Comparison of ENCODE assay signal across 10 cellular contexts in genomic region chr3:122305818-122306621, GRCh38. TPM values are rescaled to one million over a fixed set of nuclear protein-coding genes. Genes with fewer than 3 reads are reported as not detected.
DNase-seq lines count a peak whose midpoint lies in the region; ATAC-seq lines count a peak whose summit lies in the region.
"Had no signal": no experiment of that assay in that cellular context is flagged by ENCODE, and none has a peak within 500 bp of the region (broad histone marks: within the 10 kb centered on the region; RNA-seq: fewer than 3 reads in every experiment).

No MANE protein-coding gene starts in this region.

- DNase-seq in Caki2 (ENCODE audit: low read depth) = peak; percentile 45
- peak; percentile 63 for DNase-seq in OCI-M1 (lab: John Stamatoyannopoulos, UW)
- peak; percentile 31 for DNase-seq in iPS-NIHi11 (ENCODE audit: low spot score)
- DNase-seq in epidermal melanocyte (ENCODE audit: insufficient read length, low spot score) = no peak
- no peak for DNase-seq in NCI-H345 (lab: John Stamatoyannopoulos, UW)
- DNase-seq in NCI-H2227 (lab: John Stamatoyannopoulos, UW; ENCODE audit: unreplicated experiment) = no peak
- DNase-seq: stimulated activated CD4-positive, alpha-beta T cell treated with anti-CD3 and anti-CD28 coated beads, Interleukin-12 subunit alpha, Interleukin-12 subunit beta, amount 100 ng/mL, for 4 hours had no signal

- peak; percentile 61 for ATAC-seq in GM18511 (IDR thresholded peaks at IDR 0.05; ENCODE audit: unreplicated experiment)
- ATAC-seq in GM21528 (IDR thresholded peaks at IDR 0.05; ENCODE audit: low FRiP score, unreplicated experiment) = no peak

- in situ Hi-C loops in Caki2 (cut with HindIII; ENCODE audit: low pct_unique_long_range_greater_than_20kb, low sequenced_read_pairs) = no loop called here

RNA-seq across cellular contexts. Expression of gene CSTA, which starts 19.0 kb away (rescaled TPM):
- not detected in 2 replicates for total RNA-seq in Caki2 (2014; rRNA removed; shearing (Covaris generic); ENCODE audit: low replicate concordance)
- total RNA-seq: activated CD8-positive, alpha-beta memory T cell treated with anti-CD3 and anti-CD28 coated beads for 36 hours had no signal

Comparison
In these comparisons a context has a peak if more than half of its experiments do, and no peak if none do; other contexts are left out.
1. DNase-seq: peak in Caki2 (single experiment), OCI-M1 (single experiment) and iPS-NIHi11 (single experiment); none in epidermal melanocyte (single experiment), NCI-H345 (single experiment) and NCI-H2227 (single experiment).